In genomic region chr1:167714098-167714850, GRCh38 we compare ENCODE assay signal across 8 cellular contexts. TPM values are rescaled to one million over a fixed set of nuclear protein-coding genes. Genes with fewer than 3 reads are reported as not detected.
DNase-seq lines count a peak whose midpoint lies in the region; ATAC-seq and TF ChIP-seq lines count a peak whose summit lies in the region.

No MANE protein-coding gene starts in this region.

- DNase-seq in Caco-2, result peak; percentile 89 to 92
- peak; percentile 10 to 96 (median 82) for DNase-seq in HUDEP-2 (lab: John Stamatoyannopoulos, UW; ENCODE audit: unreplicated experiment in 76 of 76)
- peak; percentile 71 for DNase-seq in NOMO-1 treated with DMSO at 0.1 percent for 48 hours (lab: John Stamatoyannopoulos, UW; ENCODE audit: unreplicated experiment)
- DNase-seq in activated CD8-positive, alpha-beta memory T cell treated with anti-CD3 and anti-CD28 coated beads, Interleukin-2, amount 50 U/mL, for 24 hours (ENCODE audit: extremely low read depth), result peak; percentile 82
- DNase-seq in endothelial cell (ENCODE audit: low spot score), result peak; percentile 91
- DNase-seq in stimulated activated CD8-positive, alpha-beta memory T cell treated with anti-CD3 and anti-CD28 coated beads, Interleukin-2, amount 100 ng/mL, for 48 hours (ENCODE audit: low read depth in 2 of 2), result peak; percentile 77 to 92

- H3K27me3 Mint-ChIP-seq in Caco-2 (ENCODE audit: insufficient read depth, unreplicated experiment) (peaks cover 8% of the 10 kb centered on the region), endothelial cell (ENCODE audit: unreplicated experiment) (peaks cover 29% of the 10 kb centered on the region)

- H3K4me1 ChIP-seq in Caco-2, result peaks cover 27% of the 10 kb centered on the region
- H3K4me1 ChIP-seq in mononuclear cell (ENCODE audit: insufficient read depth, low read length), result peaks cover 39% of the 10 kb centered on the region

- H3K4me1 Mint-ChIP-seq in Caco-2 (ENCODE audit: low read depth, unreplicated experiment), result peaks cover 28% of the 10 kb centered on the region
- peaks cover 52% of the 10 kb centered on the region for H3K4me1 Mint-ChIP-seq in endothelial cell (ENCODE audit: unreplicated experiment)

- peak overlapping the region; percentile 93 for H3K4me3 ChIP-seq in Caco-2 (ENCODE audit: low read depth, low read length)
- peak overlapping the region; percentile 79 for H3K4me3 ChIP-seq in mononuclear cell (ENCODE audit: low read length)

- H3K36me3 Mint-ChIP-seq in Caco-2 (ENCODE audit: insufficient read depth, unreplicated experiment) (peaks cover 33% of the 10 kb centered on the region), endothelial cell (ENCODE audit: low read depth, unreplicated experiment) (peaks cover 17% of the 10 kb centered on the region)

- BruUV-seq in Caco-2 (replicated peaks; lab: Mats Ljungman, UMichigan), result no TSS peak

- no peaks in the 10 kb centered on the region for H3K36me3 ChIP-seq in Caco-2 (ENCODE audit: control insufficient read depth, insufficient read depth, low read length)

- H3K9me3 ChIP-seq in Caco-2 (no peaks in the 10 kb centered on the region), mononuclear cell (ENCODE audit: low read depth, low read length) (no peaks in the 10 kb centered on the region)

- TF ChIP-seq CTCF in Caco-2 (IDR thresholded peaks at IDR 0.05; ENCODE audit: insufficient read depth in 1 of 2, low read depth in 1 of 2, low read length in 1 of 2, severe bottlenecking in 1 of 2, unreplicated experiment in 1 of 2) (no peak), endothelial cell (IDR thresholded peaks at IDR 0.05; ENCODE audit: unreplicated experiment) (no peak)

- intact Hi-C loops in Caco-2 (cut with micrococcal nuclease; ENCODE audit: unreplicated experiment), result loop anchor here (2.0 kb wide), 2 partner anchors 213 to 223 kb away; partner anchors contain the start of genes DCAF6 and MPC2

- H3K27ac Mint-ChIP-seq in Caco-2 (ENCODE audit: unreplicated experiment), result peak overlapping the region; percentile 98
- H3K27ac Mint-ChIP-seq in endothelial cell (ENCODE audit: unreplicated experiment), result peak overlapping the region; percentile 97

- ATAC-seq in GM21390 (IDR thresholded peaks at IDR 0.05; ENCODE audit: unreplicated experiment), result peak; percentile 47

- H3K27me3 ChIP-seq in Caco-2 (replicated peaks; ENCODE audit: control insufficient read depth, insufficient read depth, low read length), result no peaks in the 10 kb centered on the region
- no peaks in the 10 kb centered on the region for H3K27me3 ChIP-seq in mononuclear cell (ENCODE audit: insufficient read depth, low read length)

- POLR2A ChIA-PET in Caco-2 (lab: Charles Lee), result interaction anchor here (0.6 to 1.3 kb wide), 4 partner anchors 39 to 223 kb away, joined by 3 to 9 read pairs (median 4); partner anchors contain the start of genes DCAF6 and MPC2

- H3K9me3 Mint-ChIP-seq in Caco-2 (ENCODE audit: unreplicated experiment), result no peaks in the 10 kb centered on the region
- H3K9me3 Mint-ChIP-seq in endothelial cell (ENCODE audit: unreplicated experiment), result peaks cover 4% of the 10 kb centered on the region

- H3K4me3 Mint-ChIP-seq in Caco-2 (ENCODE audit: unreplicated experiment) (peak overlapping the region; percentile 83), endothelial cell (ENCODE audit: unreplicated experiment) (peak overlapping the region; percentile 95)

- CTCF ChIA-PET in Caco-2 (lab: Charles Lee), result interaction anchor here (0.6 to 0.7 kb wide), 2 partner anchors 35 to 612 kb away, joined by 4 read pairs; no protein-coding TSS in a partner anchor

RNA-seq across cellular contexts. Expression of gene MPZL1, which starts 7.5 kb away (rescaled TPM):
- total RNA-seq in Caco-2 (2022) (273 and 280 TPM in 2 replicates), endothelial cell (ENCODE audit: unreplicated experiment) (441 TPM), mononuclear cell (13.9 TPM)

Comparison
In these comparisons a context has a peak if more than half of its experiments do, and no peak if none do; other contexts are left out.
1. Peak in every context shown above with its lines: DNase-seq, ATAC-seq and H3K4me3 ChIP-seq.
2. RNA of gene MPZL1, which starts 7.5 kb away (total RNA-seq): 441 TPM in endothelial cell (single experiment) and 273 to 280 TPM in Caco-2; 13.9 TPM in mononuclear cell (single experiment); every median in the first group is over 10 times any median in the second.